3 cellular contexts compared by ENCODE assay signal in genomic region chr3:194592798-194593752, GRCh38.
TF ChIP-seq lines count a peak whose summit lies in the region.

No MANE protein-coding gene starts in this region.

TF ChIP-seq in A549, 52 proteins besides CTCF, POLR2A, EP300 and RAD21 (continued from another document and continues in another):
- TF ChIP-seq BCL3 (IDR thresholded peaks at IDR 0.05) (peak; percentile 71; the same call in 2 of the 3 replicates), HEYL (CRISPR knock-in tag; IDR thresholded peaks at IDR 0.05) (no peak), PHF8 (IDR thresholded peaks at IDR 0.05; ENCODE audit: borderline replicate concordance, low read depth) (no peak), NR3C1 (IDR thresholded peaks at IDR 0.05) (no peak), CBX8 (IDR thresholded peaks at IDR 0.05) (no peak), KDM1A (IDR thresholded peaks at IDR 0.05; ENCODE audit: low read depth) (no peak), RARB (CRISPR knock-in tag; IDR thresholded peaks at IDR 0.05) (0 out of 2 replicates have a peak, but pooled peaks have one; percentile 37), PBX3 (IDR thresholded peaks at IDR 0.05) (peak; percentile 65; the same call in 1 of the 2 replicates), JUNB (IDR thresholded peaks at IDR 0.05) (peak; percentile 94), CHD2 (IDR thresholded peaks at IDR 0.05; ENCODE audit: low read length, partially characterized antibody) (no peak), MAFK (IDR thresholded peaks at IDR 0.05; ENCODE audit: partially characterized antibody) (peak; percentile 31), ATOH8 (CRISPR knock-in tag; IDR thresholded peaks at IDR 0.05; ENCODE audit: low read depth) (no peak), ZSCAN20 (CRISPR knock-in tag; IDR thresholded peaks at IDR 0.05) (no peak), HOXB5 (CRISPR knock-in tag; IDR thresholded peaks at IDR 0.05) (no peak), NFE2L2 (conservative IDR thresholded peaks at IDR 0.05; ENCODE audit: low read length) (no peak), HMGXB4 (CRISPR knock-in tag; IDR thresholded peaks at IDR 0.05; ENCODE audit: borderline replicate concordance) (no peak), FOSL2 (IDR thresholded peaks at IDR 0.05) (peak; percentile 85), FOSL2 (CRISPR knock-in tag; IDR thresholded peaks at IDR 0.05) (peak; percentile 93), CEBPB (IDR thresholded peaks at IDR 0.05) (peak; percentile 54 to 81; a peak in 3 of 4 replicates), HDAC2 (IDR thresholded peaks at IDR 0.05) (no peak), EHMT2 (IDR thresholded peaks at IDR 0.05; ENCODE audit: low read depth) (no peak), FOSB (CRISPR knock-in tag; IDR thresholded peaks at IDR 0.05) (no peak), TP53 (CRISPR knock-in tag; IDR thresholded peaks at IDR 0.05) (no peak)

TF ChIP-seq in HCT116, 20 proteins besides CTCF, POLR2A, EP300 and RAD21 (continued from another document):
- TF ChIP-seq REST (IDR thresholded peaks at IDR 0.05; ENCODE audit: low read depth) (no peak), MAX (IDR thresholded peaks at IDR 0.05) (peak; percentile 79), SIN3A (IDR thresholded peaks at IDR 0.05; ENCODE audit: low read depth) (peak; percentile 92), EGR1 (IDR thresholded peaks at IDR 0.05; ENCODE audit: low read depth) (no peak), SP1 (IDR thresholded peaks at IDR 0.05; ENCODE audit: low read depth) (peak; percentile 94), EZH2phosphoT487 (IDR thresholded peaks at IDR 0.05; ENCODE audit: borderline replicate concordance) (no peak), ZFX (IDR thresholded peaks at IDR 0.05) (no peak), SRF (IDR thresholded peaks at IDR 0.05; ENCODE audit: low read depth) (peak; percentile 78), CBX3 (IDR thresholded peaks at IDR 0.05; ENCODE audit: low read depth) (peak; percentile 93; the same call in 1 of the 2 replicates), YY1 (IDR thresholded peaks at IDR 0.05; ENCODE audit: extremely low read depth, insufficient replicate concordance, low read depth, low read length) (peak; percentile 60), FOSL1 (IDR thresholded peaks at IDR 0.05; ENCODE audit: low read depth) (peak; percentile 93), ZBTB33 (IDR thresholded peaks at IDR 0.05; ENCODE audit: extremely low read depth, insufficient replicate concordance, low read length) (no peak), ELF1 (IDR thresholded peaks at IDR 0.05; ENCODE audit: borderline replicate concordance, low read depth) (no peak), ATF3 (IDR thresholded peaks at IDR 0.05) (no peak), POLR2AphosphoS5 (IDR thresholded peaks at IDR 0.05; ENCODE audit: low read depth, low read length) (peak; percentile 83), TCF7L2 (IDR thresholded peaks at IDR 0.05; ENCODE audit: borderline replicate concordance, extremely low read depth, insufficient read depth, insufficient read length) (no peak), EZH2 (IDR thresholded peaks at IDR 0.05) (no peak)

TF ChIP-seq in SK-N-SH treated with all-trans-retinoic acid at 6 μM for 48 hours, 23 proteins besides CTCF, POLR2A, EP300 and RAD21 (continued from another document):
- TF ChIP-seq TCF4 (CRISPR knock-in tag; IDR thresholded peaks at IDR 0.05; ENCODE audit: borderline replicate concordance) (peak; percentile 65; the same call in 1 of the 2 replicates), ZNF70 (CRISPR knock-in tag; IDR thresholded peaks at IDR 0.05) (no peak), TSHZ2 (CRISPR knock-in tag; IDR thresholded peaks at IDR 0.05) (no peak; the same call in 1 of the 2 replicates), ISL1 (CRISPR knock-in tag; IDR thresholded peaks at IDR 0.05) (peak; percentile 82), TOX (CRISPR knock-in tag; IDR thresholded peaks at IDR 0.05; ENCODE audit: borderline replicate concordance) (peak; percentile 25; the same call in 1 of the 2 replicates), ZFP30 (CRISPR knock-in tag; IDR thresholded peaks at IDR 0.05) (no peak), POU6F1 (CRISPR knock-in tag; IDR thresholded peaks at IDR 0.05; ENCODE audit: borderline replicate concordance, low read depth) (no peak)
